In genomic region chr2:217732995-217733394, GRCh38 we compare ENCODE assay signal across 16 cellular contexts.
A peak's percentile ranks its signal among the peaks of the same experiment; 100 is the strongest.
DNase-seq lines count a peak whose midpoint lies in the region; ATAC-seq and TF ChIP-seq lines count a peak whose summit lies in the region.
"Had no signal": no experiment of that assay in that cellular context is flagged by ENCODE, and none has a peak within 500 bp of the region (broad histone marks: within the 10 kb centered on the region; RNA-seq: fewer than 3 reads in every experiment).

No MANE protein-coding gene starts in this region.

- H3F3A ChIP-seq in smooth muscle cell (ENCODE audit: low read depth) = no peaks in the 10 kb centered on the region

- DNase-seq in AG09309 (ENCODE audit: low read depth) (peak; percentile 41), RPMI7951 (ENCODE audit: low read depth) (peak; percentile 45), fibroblast of peridontal ligament (ENCODE audit: extremely low read depth) (peak; percentile 74), sigmoid colon (no peak), RKO (ENCODE audit: low spot score) (no peak), smooth muscle cell (lab: John Stamatoyannopoulos, UW; ENCODE audit: unreplicated experiment) (no peak), hepatic stellate cell (ENCODE audit: low spot score) (no peak)
- DNase-seq: activated CD4-positive, alpha-beta T cell treated with anti-CD3 and anti-CD28 coated beads, Interleukin-2, amount 10 ng/mL, durations not matched to agents 7 days and 5 days; activated CD8-positive, alpha-beta memory T cell treated with anti-CD3 and anti-CD28 coated beads, Interleukin-2, amount 50 U/mL, for 48 hours; activated gamma-delta T cell; CD8-positive, alpha-beta memory T cell; NCI-H1930; NCI-H446; NK-92 treated with Interleukin-12 subunit alpha and Interleukin-12 subunit beta, amount 100 ng/mL, for 24 hours had no signal

- 57 to 70% methylated on average over 3 of the region's 3 CpGs for WGBS in sigmoid colon, 2 donors
- 67% methylated on average over 3 of the region's 3 CpGs for WGBS in smooth muscle cell (ENCODE audit: low lambda C conversion rate)

- TF ChIP-seq CTCF in AG09309 (IDR thresholded peaks at IDR 0.05; ENCODE audit: control insufficient read depth, insufficient read depth, low read depth, low read length, missing control alignments) (no peak), sigmoid colon (IDR thresholded peaks at IDR 0.05) (no peak), smooth muscle cell (IDR thresholded peaks at IDR 0.05; ENCODE audit: borderline replicate concordance, insufficient read depth, poor library complexity, severe bottlenecking) (no peak)

- no peak for ATAC-seq in GM18868 (IDR thresholded peaks at IDR 0.05; ENCODE audit: unreplicated experiment)
- ATAC-seq: GM23338 had no signal

- no peak overlapping the region for H3K4me2 ChIP-seq in smooth muscle cell
- H3K4me2 ChIP-seq: GM23338 had no signal

- H3K27me3 ChIP-seq in sigmoid colon (no peaks in the 10 kb centered on the region), smooth muscle cell (ENCODE audit: low read depth) (no peaks in the 10 kb centered on the region)

- H3K27ac ChIP-seq in sigmoid colon = peak overlapping the region; percentile 19 to 55 (median 25)
- H3K27ac ChIP-seq in smooth muscle cell (ENCODE audit: low read depth) = no peak overlapping the region

- H3K9me3 ChIP-seq in sigmoid colon = no peaks in the 10 kb centered on the region
- H3K9me3 ChIP-seq in smooth muscle cell (replicated peaks; ENCODE audit: low read depth) = no peaks in the 10 kb centered on the region

- no peaks in the 10 kb centered on the region for H3K79me2 ChIP-seq in smooth muscle cell (ENCODE audit: low read depth)

- no peak for TF ChIP-seq POLR2A in sigmoid colon (IDR thresholded peaks at IDR 0.05)

- no peak overlapping the region for H3K9ac ChIP-seq in smooth muscle cell (ENCODE audit: low read depth)

- H3K4me3 ChIP-seq in AG09309 (ENCODE audit: control insufficient read depth, low read depth, low read length) (no peak overlapping the region), sigmoid colon (no peak overlapping the region), smooth muscle cell (no peak overlapping the region)
- H3K4me3 ChIP-seq: GM23338 had no signal

- H3K4me1 ChIP-seq in sigmoid colon (peaks cover 0 to 67% (median 41%) of the 10 kb centered on the region in 4 donors), smooth muscle cell (ENCODE audit: low read depth) (no peaks in the 10 kb centered on the region)

- intact Hi-C loops in sigmoid colon (cut with DNase I) = no loop called here

- no peak overlapping the region for H2AFZ ChIP-seq in smooth muscle cell (ENCODE audit: low read depth)
- H2AFZ ChIP-seq: GM23338 had no signal

- H3K36me3 ChIP-seq in sigmoid colon = peaks cover 0 to 40% (median 5%) of the 10 kb centered on the region in 4 donors
- no peaks in the 10 kb centered on the region for H3K36me3 ChIP-seq in smooth muscle cell (ENCODE audit: low read depth)

- H4K20me1 ChIP-seq in smooth muscle cell (ENCODE audit: low read depth) = no peaks in the 10 kb centered on the region

- TF ChIP-seq EP300 in sigmoid colon (IDR thresholded peaks at IDR 0.05) = no peak

Comparison
In these comparisons a context has a peak if more than half of its experiments do, and no peak if none do; other contexts are left out.
1. DNase-seq: peak in AG09309 (single experiment), RPMI7951 (single experiment) and fibroblast of peridontal ligament (single experiment); none in sigmoid colon (single experiment), RKO (single experiment), smooth muscle cell (single experiment) and hepatic stellate cell (single experiment).